Comparison of ENCODE assay signal across 9 cellular contexts in the genomic region with DNA sequence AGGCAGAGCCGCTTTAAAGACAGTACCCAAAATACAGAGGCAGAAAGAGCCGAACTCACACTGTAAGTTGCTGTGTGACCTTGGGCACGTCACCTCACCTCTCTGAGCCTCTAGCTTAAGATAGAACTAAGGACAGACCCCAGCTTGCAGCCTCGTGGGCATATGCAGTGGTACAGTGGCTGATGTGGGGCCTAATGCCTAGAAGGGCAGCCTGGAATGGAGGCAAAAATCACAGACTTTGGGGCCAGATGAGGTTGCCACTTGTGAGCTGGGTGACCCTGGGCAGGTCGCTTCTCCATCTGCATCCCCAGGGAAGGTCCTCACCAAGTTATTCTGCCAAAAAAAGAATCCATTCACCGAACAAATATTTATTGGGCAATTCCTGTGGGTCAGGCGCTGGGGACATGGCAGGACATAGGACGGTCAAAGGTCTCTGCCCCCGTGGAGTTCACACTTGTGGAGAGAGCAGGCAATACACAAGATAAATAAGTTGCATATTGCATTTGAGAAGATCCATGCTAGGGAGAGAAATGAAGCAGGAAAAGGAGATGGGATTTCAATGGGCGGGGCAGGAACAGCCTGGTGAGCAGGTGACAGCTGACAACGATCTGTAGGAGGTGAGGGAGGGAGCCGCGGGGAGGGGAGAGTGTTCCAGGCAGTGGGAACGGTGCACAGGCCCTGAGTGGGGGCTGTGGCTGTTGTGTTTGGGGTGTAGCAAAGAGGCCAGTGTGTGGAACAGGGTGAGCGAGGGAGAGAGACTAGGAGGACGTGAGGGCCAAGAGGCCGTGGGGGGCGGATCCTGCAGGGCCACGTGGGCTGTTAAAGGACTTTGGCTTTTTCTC.
DNase-seq lines count a peak whose midpoint lies in the region; ATAC-seq, FAIRE-seq and TF ChIP-seq lines count a peak whose summit lies in the region.
"Had no signal": no experiment of that assay in that cellular context is flagged by ENCODE, and none has a peak within 500 bp of the region (broad histone marks: within the 10 kb centered on the region; RNA-seq: fewer than 3 reads in every experiment).

No MANE protein-coding gene starts in this region.

- H4K8ac ChIP-seq in mesendoderm (ENCODE audit: low read depth, low read length) = no peak overlapping the region

- no peaks in the 10 kb centered on the region for H3K4me1 Mint-ChIP-seq in activated naive CD8-positive, alpha-beta T cell treated with anti-CD3 and anti-CD28 coated beads for 36 hours

- no peak overlapping the region for H3K4me3 ChIP-seq in bronchial epithelial cell (ENCODE audit: low read depth, low read length)
- no peak overlapping the region for H3K4me3 ChIP-seq in mesendoderm (ENCODE audit: low read length)
- H3K4me3 ChIP-seq in vagina = peak overlapping the region in 1 of 2 donors; percentile 19
- no peak overlapping the region for H3K4me3 ChIP-seq in MM.1S (ENCODE audit: low read length)

- no peak overlapping the region for H3K4ac ChIP-seq in mesendoderm (ENCODE audit: low read depth, low read length)

- H3K9me3 ChIP-seq in vagina = no peaks in the 10 kb centered on the region
- H3K9me3 ChIP-seq in MM.1S (replicated peaks; ENCODE audit: insufficient read depth, low read length) = no peaks in the 10 kb centered on the region

- WGBS in mesendoderm (ENCODE audit: extremely low coverage, insufficient coverage, low lambda C conversion rate) = no CpG with 5 or more reads among the region's 19 CpGs

- H2AFZ ChIP-seq in MM.1S (ENCODE audit: low read length) = no peak overlapping the region

- no peaks in the 10 kb centered on the region for H3K9me2 ChIP-seq in MM.1S (replicated peaks; ENCODE audit: insufficient read depth, low read length)

- H3K4me2 ChIP-seq in mesendoderm (ENCODE audit: low read length) (no peak overlapping the region), MM.1S (ENCODE audit: low read depth, low read length) (no peak overlapping the region)

- H3K18ac ChIP-seq in mesendoderm (ENCODE audit: low read length) = no peak overlapping the region

- H4K20me1 ChIP-seq in MM.1S (ENCODE audit: insufficient read depth, low read length) = no peaks in the 10 kb centered on the region

- H2BK5ac ChIP-seq in mesendoderm (ENCODE audit: low read length) = no peak overlapping the region

- DNase-seq in Right ventricle myocardium superior (peak; percentile 63), Right ventricle myocardium inferior (ENCODE audit: missing footprints) (no peak), bronchial epithelial cell (ENCODE audit: low read depth) (peak; percentile 32), mesendoderm (peak; percentile 45), vagina (ENCODE audit: extremely low spot score in 2 of 2) (no peak), SIG-M5 (lab: John Stamatoyannopoulos, UW) (no peak), MM.1S (no peak)
- DNase-seq in activated naive CD8-positive, alpha-beta T cell treated with anti-CD3 and anti-CD28 coated beads for 36 hours = no peak

- H3K36me3 Mint-ChIP-seq in activated naive CD8-positive, alpha-beta T cell treated with anti-CD3 and anti-CD28 coated beads for 36 hours = no peaks in the 10 kb centered on the region

- H3K27me3 Mint-ChIP-seq in activated naive CD8-positive, alpha-beta T cell treated with anti-CD3 and anti-CD28 coated beads for 36 hours = no peaks in the 10 kb centered on the region

- peak overlapping the region; percentile 12 for H3K56ac ChIP-seq in mesendoderm (ENCODE audit: low read length)

- H2AK5ac ChIP-seq in mesendoderm (ENCODE audit: low read length) = no peak overlapping the region

- no peak overlapping the region for H4K5ac ChIP-seq in mesendoderm (ENCODE audit: low read length)

- ATAC-seq in Right ventricle myocardium superior (ENCODE audit: poor library complexity) (no peak), Right ventricle myocardium inferior (no peak)

- H3K79me2 ChIP-seq in mesendoderm (ENCODE audit: control insufficient read depth, insufficient read depth, low read length) (no peaks in the 10 kb centered on the region), MM.1S (ENCODE audit: low read length) (no peaks in the 10 kb centered on the region)

- H3F3A ChIP-seq in MM.1S (ENCODE audit: insufficient read depth, low read length) = no peaks in the 10 kb centered on the region

- no peak overlapping the region for H3K23ac ChIP-seq in mesendoderm (ENCODE audit: low read length)

- intact Hi-C loops in Right ventricle myocardium superior (cut with DNase I) = loop anchor here (10.0 kb wide), 1 partner anchor 149 kb away; no protein-coding TSS in a partner anchor
- intact Hi-C loops in Right ventricle myocardium inferior (cut with DNase I) = loop anchor here (2.0 kb wide), 1 partner anchor 21 kb away; no protein-coding TSS in a partner anchor
- intact Hi-C loops in vagina (cut with DNase I) = loop anchor here (1.0 to 10.0 kb wide), 4 partner anchors 109 to 329 kb away; no protein-coding TSS in a partner anchor

- H3K36me3 ChIP-seq in bronchial epithelial cell (ENCODE audit: control insufficient read depth, insufficient read depth, low read length) = no peaks in the 10 kb centered on the region
- H3K36me3 ChIP-seq in mesendoderm (ENCODE audit: control insufficient read depth, insufficient read depth, low read length) = no peaks in the 10 kb centered on the region
- H3K36me3 ChIP-seq in vagina = no peaks in the 10 kb centered on the region
- H3K36me3 ChIP-seq in MM.1S (replicated peaks; ENCODE audit: insufficient read depth, low read length) = no peaks in the 10 kb centered on the region

- no peak overlapping the region for H3K4me3 Mint-ChIP-seq in activated naive CD8-positive, alpha-beta T cell treated with anti-CD3 and anti-CD28 coated beads for 36 hours

- H3K27ac ChIP-seq in mesendoderm (ENCODE audit: low read depth, low read length) (no peak overlapping the region), vagina (peak overlapping the region; percentile 91), MM.1S (ENCODE audit: low read length) (no peak overlapping the region)
- H3K27ac ChIP-seq: C4-2B had no signal

- H2BK15ac ChIP-seq in mesendoderm (replicated peaks; ENCODE audit: low read depth) = no peak overlapping the region

- H3K4me1 ChIP-seq in mesendoderm (ENCODE audit: control insufficient read depth, low read depth, low read length) = peaks cover 3% of the 10 kb centered on the region
- H3K4me1 ChIP-seq in vagina = peaks cover 73% of the 10 kb centered on the region
- no peaks in the 10 kb centered on the region for H3K4me1 ChIP-seq in MM.1S (ENCODE audit: low read length)

- no peak for FAIRE-seq in bronchial epithelial cell (lab: Jason Lieb, UNC)

- peak in 1 of 2 donors; percentile 8 for TF ChIP-seq POLR2A in vagina (IDR thresholded peaks at IDR 0.05)

- H3K27me3 ChIP-seq in bronchial epithelial cell (ENCODE audit: control insufficient read depth, insufficient read depth, low read length) = no peaks in the 10 kb centered on the region
- no peaks in the 10 kb centered on the region for H3K27me3 ChIP-seq in mesendoderm (ENCODE audit: insufficient read depth, low read length, poor library complexity)
- H3K27me3 ChIP-seq in vagina = no peaks in the 10 kb centered on the region
- H3K27me3 ChIP-seq in MM.1S (replicated peaks; ENCODE audit: insufficient read depth, low read length) = peaks cover 81% of the 10 kb centered on the region

- TF ChIP-seq CTCF in bronchial epithelial cell (IDR thresholded peaks at IDR 0.05; ENCODE audit: insufficient read depth, low read length, severe bottlenecking) = no peak
- peak in 1 of 3 experiments; percentile 7 for TF ChIP-seq CTCF in vagina (IDR thresholded peaks at IDR 0.05)
- no peak for TF ChIP-seq CTCF in MM.1S (IDR thresholded peaks at IDR 0.05; ENCODE audit: low read length)

- H2BK120ac ChIP-seq in mesendoderm (ENCODE audit: low read depth, low read length) = no peak overlapping the region

- no peaks in the 10 kb centered on the region for H3K79me1 ChIP-seq in mesendoderm (ENCODE audit: low read length)

- H3K9ac ChIP-seq in mesendoderm (ENCODE audit: low read length) (no peak overlapping the region), MM.1S (ENCODE audit: low read length) (no peak overlapping the region)

- H3K27ac Mint-ChIP-seq in activated naive CD8-positive, alpha-beta T cell treated with anti-CD3 and anti-CD28 coated beads for 36 hours = no peak overlapping the region

- H3K9me3 Mint-ChIP-seq in activated naive CD8-positive, alpha-beta T cell treated with anti-CD3 and anti-CD28 coated beads for 36 hours = no peaks in the 10 kb centered on the region

Comparison
In these comparisons a context has a peak if more than half of its experiments do, and no peak if none do; other contexts are left out.
1. DNase-seq: peak in Right ventricle myocardium superior (single experiment), bronchial epithelial cell (single experiment) and mesendoderm (single experiment); none in Right ventricle myocardium inferior (single experiment), vagina (0 of 2), activated naive CD8-positive, alpha-beta T cell treated with anti-CD3 and anti-CD28 coated beads for 36 hours (single experiment), SIG-M5 (single experiment) and MM.1S (single experiment).